ENCODE assay signal across 18 cellular contexts in genomic region chr14:58701576-58701975, GRCh38.
"Had no signal": no experiment of that assay in that cellular context is flagged by ENCODE, and none has a peak within 500 bp of the region (broad histone marks: within the 10 kb centered on the region; RNA-seq: fewer than 3 reads in every experiment).

No MANE protein-coding gene starts in this region.

- H3K4me1 ChIP-seq: pancreas, sigmoid colon, vagina had no signal

- ATAC-seq: left lobe of liver; naive thymus-derived CD8-positive, alpha-beta T cell; pancreas had no signal

- H3K27me3 ChIP-seq: dorsolateral prefrontal cortex, pancreas, sigmoid colon, thyroid gland, upper lobe of left lung, vagina had no signal

- H3K27ac ChIP-seq: heart right ventricle, pancreas, sigmoid colon, skin epidermis, thyroid gland, upper lobe of left lung, vagina had no signal

- DNase-seq: cortex of kidney; effector CD8-positive, alpha-beta T cell; foreskin melanocyte; heart right ventricle; kidney glomerular epithelial cell; mammary epithelial cell; naive thymus-derived CD8-positive, alpha-beta T cell; occipital lobe; pancreas; sigmoid colon; stimulated activated CD4-positive, alpha-beta T cell treated with anti-CD3 and anti-CD28 coated beads, Interleukin-12 subunit alpha, Interleukin-12 subunit beta, amount 100 ng/mL, for 4 hours; stimulated activated naive CD4-positive, alpha-beta T cell; thyroid gland; upper lobe of left lung had no signal

- H3K4me3 ChIP-seq: dorsolateral prefrontal cortex, heart right ventricle, pancreas, sigmoid colon, skin epidermis, thyroid gland, upper lobe of left lung, vagina had no signal

- H3K9me3 ChIP-seq: heart right ventricle, pancreas, sigmoid colon, thyroid gland, upper lobe of left lung, vagina had no signal

- H3K36me3 ChIP-seq: heart right ventricle, pancreas, sigmoid colon, thyroid gland, upper lobe of left lung, vagina had no signal
